In the genomic region with DNA sequence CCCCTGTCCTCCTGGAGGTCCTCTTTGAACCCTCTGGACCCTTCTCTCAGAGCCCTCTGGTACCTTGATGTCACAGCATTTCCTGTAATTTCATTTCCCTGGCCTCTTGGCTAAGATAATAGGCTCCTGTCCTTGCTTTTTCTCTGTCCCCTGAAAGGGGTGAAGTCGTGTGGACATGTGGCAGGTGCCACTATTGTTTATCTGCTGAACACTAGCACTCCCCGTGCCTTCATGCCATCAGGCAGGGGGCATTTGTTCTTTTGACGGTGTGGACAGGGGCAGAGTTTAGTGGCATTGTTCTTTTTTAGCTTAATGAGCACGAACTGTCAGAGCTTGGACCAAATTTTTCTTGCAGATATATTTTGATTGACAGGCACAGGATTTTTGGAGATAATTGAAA, we compare ENCODE assay signal across 21 cellular contexts.
DNase-seq lines count a peak whose midpoint lies in the region; ATAC-seq and TF ChIP-seq lines count a peak whose summit lies in the region.
"Had no signal": no experiment of that assay in that cellular context is flagged by ENCODE, and none has a peak within 500 bp of the region (broad histone marks: within the 10 kb centered on the region; RNA-seq: fewer than 3 reads in every experiment).

No MANE protein-coding gene starts in this region.

- ATAC-seq in Right ventricle myocardium superior (ENCODE audit: poor library complexity) (peak; percentile 60), right cardiac atrium (no peak), HG03280 (IDR thresholded peaks at IDR 0.05; ENCODE audit: unreplicated experiment) (no peak), esophagus mucosa (no peak)
- ATAC-seq: A549 had no signal

- POLR2A ChIA-PET in HEK293T (lab: Yijun Ruan, JAX), result no interaction called here

- H3K4me1 ChIP-seq in right cardiac atrium (ENCODE audit: control insufficient read depth, insufficient read depth, low read length), result peaks cover 5% of the 10 kb centered on the region
- H3K4me1 ChIP-seq: A549, BE2C, HAP-1 had no signal

- H3K27ac ChIP-seq in right cardiac atrium (ENCODE audit: low read length), result no peak overlapping the region
- H3K27ac ChIP-seq: A549; BLaER1 treated with 17β-estradiol and CSF1 and Interleukin-3, amounts not matched to agents 10 nM and 100 nM had no signal

- intact Hi-C loops in Right ventricle myocardium superior (cut with DNase I), result no loop called here
- intact Hi-C loops in right cardiac atrium (cut with DNase I), result no loop called here

- H3K27me3 Mint-ChIP-seq in neural crest cell (ENCODE audit: low read depth), result no peaks in the 10 kb centered on the region

- peak overlapping the region; percentile 92 for H3K27ac Mint-ChIP-seq in neural crest cell (ENCODE audit: unreplicated experiment)
- H3K27ac Mint-ChIP-seq: CD14-positive monocyte; CD4-positive, alpha-beta T cell had no signal

- no peak overlapping the region for H3K4me3 Mint-ChIP-seq in neural crest cell
- H3K4me3 Mint-ChIP-seq: CD14-positive monocyte; CD4-positive, alpha-beta T cell; CD8-positive, alpha-beta memory T cell had no signal

- no peaks in the 10 kb centered on the region for H3K27me3 ChIP-seq in right cardiac atrium (ENCODE audit: control insufficient read depth, insufficient read depth)
- H3K27me3 ChIP-seq: BLaER1 treated with 17β-estradiol and CSF1 and Interleukin-3, amounts not matched to agents 10 nM and 100 nM had no signal

- CTCF ChIA-PET in HEK293T (lab: Yijun Ruan, JAX), result no interaction called here

- no peak overlapping the region for H3K4me3 ChIP-seq in right cardiac atrium (ENCODE audit: low read length)
- H3K4me3 ChIP-seq: A549; BLaER1 treated with 17β-estradiol and CSF1 and Interleukin-3, amounts not matched to agents 10 nM and 100 nM; HAP-1 had no signal

- no peaks in the 10 kb centered on the region for H3K36me3 Mint-ChIP-seq in neural crest cell (ENCODE audit: low read depth)
- H3K36me3 Mint-ChIP-seq: CD14-positive monocyte; CD8-positive, alpha-beta memory T cell had no signal

- DNase-seq in Right ventricle myocardium superior (no peak), right cardiac atrium (no peak), HEK293T (ENCODE audit: extremely low spot score) (no peak), neural crest cell (ENCODE audit: low read depth, low spot score) (no peak)
- DNase-seq: 8988T; ACHN; AML-193; BE2C; CD4-positive, alpha-beta T cell; CD8-positive, alpha-beta memory T cell; DMS 273 treated with DMSO at 0.1 percent for 48 hours; DMS79; EL; GDM1; GOT3 had no signal

- peaks cover 15% of the 10 kb centered on the region for H3K4me1 Mint-ChIP-seq in neural crest cell
- H3K4me1 Mint-ChIP-seq: CD14-positive monocyte had no signal

- no peaks in the 10 kb centered on the region for H3K9me3 ChIP-seq in right cardiac atrium (ENCODE audit: control insufficient read depth, low read length)
- H3K9me3 ChIP-seq: A549; BE2C; BLaER1 treated with 17β-estradiol and CSF1 and Interleukin-3, amounts not matched to agents 10 nM and 100 nM; HAP-1 had no signal

- H3K9me3 Mint-ChIP-seq in neural crest cell, result no peaks in the 10 kb centered on the region
- H3K9me3 Mint-ChIP-seq: CD4-positive, alpha-beta T cell had no signal

- TF ChIP-seq CTCF in neural crest cell (conservative IDR thresholded peaks at IDR 0.05), result no peak

- WGBS in right cardiac atrium, result 35% methylated on average over 4 of the region's 4 CpGs

TF ChIP-seq in HEK293T, 16 proteins besides CTCF, POLR2A, EP300 and RAD21:
- TF ChIP-seq NFRKB (IDR thresholded peaks at IDR 0.05), result no peak
- TF ChIP-seq PKNOX1 (IDR thresholded peaks at IDR 0.05), result peak; percentile 38; the same call in 1 of the 2 replicates
